Comparison of ENCODE assay signal across 1 cellular context in genomic region chr10:66931949-66932343, GRCh38.
TF ChIP-seq lines count a peak whose summit lies in the region.

No MANE protein-coding gene starts in this region.

TF ChIP-seq in SK-N-SH, 30 proteins besides CTCF, POLR2A, EP300 and RAD21 (continued from another document):
- TF ChIP-seq REST (IDR thresholded peaks at IDR 0.05; ENCODE audit: low read depth, low read length), result no peak
- TF ChIP-seq TCF12 (IDR thresholded peaks at IDR 0.05), result no peak
